ENCODE assay signal across 1 cellular context in the genomic region with DNA sequence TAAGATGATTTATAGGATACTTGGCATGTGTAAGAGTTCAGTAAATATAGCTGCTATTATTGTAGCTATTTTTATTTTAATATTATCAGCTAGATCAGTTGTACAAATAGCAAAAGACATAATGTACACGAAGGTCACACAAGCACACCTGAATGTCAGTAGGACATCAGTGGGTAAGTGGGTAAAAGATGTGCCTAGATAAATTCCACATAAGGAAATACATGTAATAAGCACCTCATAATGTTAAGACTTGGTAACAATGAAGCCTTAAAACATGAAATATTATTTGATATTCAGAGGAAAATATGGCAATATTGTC.
TF ChIP-seq lines count a peak whose summit lies in the region.

No MANE protein-coding gene starts in this region.

TF ChIP-seq in HepG2, 621 proteins besides CTCF, POLR2A, EP300 and RAD21:
- TF ChIP-seq, protein P1, sequence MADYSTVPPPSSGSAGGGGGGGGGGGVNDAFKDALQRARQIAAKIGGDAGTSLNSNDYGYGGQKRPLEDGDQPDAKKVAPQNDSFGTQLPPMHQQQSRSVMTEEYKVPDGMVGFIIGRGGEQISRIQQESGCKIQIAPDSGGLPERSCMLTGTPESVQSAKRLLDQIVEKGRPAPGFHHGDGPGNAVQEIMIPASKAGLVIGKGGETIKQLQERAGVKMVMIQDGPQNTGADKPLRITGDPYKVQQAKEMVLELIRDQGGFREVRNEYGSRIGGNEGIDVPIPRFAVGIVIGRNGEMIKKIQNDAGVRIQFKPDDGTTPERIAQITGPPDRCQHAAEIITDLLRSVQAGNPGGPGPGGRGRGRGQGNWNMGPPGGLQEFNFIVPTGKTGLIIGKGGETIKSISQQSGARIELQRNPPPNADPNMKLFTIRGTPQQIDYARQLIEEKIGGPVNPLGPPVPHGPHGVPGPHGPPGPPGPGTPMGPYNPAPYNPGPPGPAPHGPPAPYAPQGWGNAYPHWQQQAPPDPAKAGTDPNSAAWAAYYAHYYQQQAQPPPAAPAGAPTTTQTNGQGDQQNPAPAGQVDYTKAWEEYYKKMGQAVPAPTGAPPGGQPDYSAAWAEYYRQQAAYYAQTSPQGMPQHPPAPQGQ (CRISPR knock-in tag; IDR thresholded peaks at IDR 0.05; ENCODE audit: borderline replicate concordance): no peak
- TF ChIP-seq, protein P2, sequence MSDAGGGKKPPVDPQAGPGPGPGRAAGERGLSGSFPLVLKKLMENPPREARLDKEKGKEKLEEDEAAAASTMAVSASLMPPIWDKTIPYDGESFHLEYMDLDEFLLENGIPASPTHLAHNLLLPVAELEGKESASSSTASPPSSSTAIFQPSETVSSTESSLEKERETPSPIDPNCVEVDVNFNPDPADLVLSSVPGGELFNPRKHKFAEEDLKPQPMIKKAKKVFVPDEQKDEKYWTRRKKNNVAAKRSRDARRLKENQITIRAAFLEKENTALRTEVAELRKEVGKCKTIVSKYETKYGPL (CRISPR knock-in tag; IDR thresholded peaks at IDR 0.05): no peak
- TF ChIP-seq, protein P3, sequence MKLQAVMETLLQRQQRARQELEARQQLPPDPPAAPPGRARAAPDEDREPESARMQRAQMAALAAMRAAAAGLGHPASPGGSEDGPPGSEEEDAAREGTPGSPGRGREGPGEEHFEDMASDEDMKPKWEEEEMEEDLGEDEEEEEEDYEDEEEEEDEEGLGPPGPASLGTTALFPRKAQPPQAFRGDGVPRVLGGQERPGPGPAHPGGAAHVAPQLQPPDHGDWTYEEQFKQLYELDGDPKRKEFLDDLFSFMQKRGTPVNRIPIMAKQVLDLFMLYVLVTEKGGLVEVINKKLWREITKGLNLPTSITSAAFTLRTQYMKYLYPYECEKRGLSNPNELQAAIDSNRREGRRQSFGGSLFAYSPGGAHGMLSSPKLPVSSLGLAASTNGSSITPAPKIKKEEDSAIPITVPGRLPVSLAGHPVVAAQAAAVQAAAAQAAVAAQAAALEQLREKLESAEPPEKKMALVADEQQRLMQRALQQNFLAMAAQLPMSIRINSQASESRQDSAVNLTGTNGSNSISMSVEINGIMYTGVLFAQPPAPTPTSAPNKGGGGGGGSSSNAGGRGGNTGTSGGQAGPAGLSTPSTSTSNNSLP (IDR thresholded peaks at IDR 0.05; ENCODE audit: low read depth, low read length): 0 out of 2 replicates have a peak, but pooled peaks have one; percentile 2
- TF ChIP-seq FOXA1 (IDR thresholded peaks at IDR 0.05) (no peak), FOXA1 (CRISPR knock-in tag; IDR thresholded peaks at IDR 0.05) (0 out of 2 replicates have a peak, but pooled peaks have one; percentile 3), ZC3H4 (CRISPR knock-in tag; IDR thresholded peaks at IDR 0.05; ENCODE audit: borderline replicate concordance) (no peak), HOXA7 (CRISPR knock-in tag; IDR thresholded peaks at IDR 0.05) (no peak)
